In the genomic region with DNA sequence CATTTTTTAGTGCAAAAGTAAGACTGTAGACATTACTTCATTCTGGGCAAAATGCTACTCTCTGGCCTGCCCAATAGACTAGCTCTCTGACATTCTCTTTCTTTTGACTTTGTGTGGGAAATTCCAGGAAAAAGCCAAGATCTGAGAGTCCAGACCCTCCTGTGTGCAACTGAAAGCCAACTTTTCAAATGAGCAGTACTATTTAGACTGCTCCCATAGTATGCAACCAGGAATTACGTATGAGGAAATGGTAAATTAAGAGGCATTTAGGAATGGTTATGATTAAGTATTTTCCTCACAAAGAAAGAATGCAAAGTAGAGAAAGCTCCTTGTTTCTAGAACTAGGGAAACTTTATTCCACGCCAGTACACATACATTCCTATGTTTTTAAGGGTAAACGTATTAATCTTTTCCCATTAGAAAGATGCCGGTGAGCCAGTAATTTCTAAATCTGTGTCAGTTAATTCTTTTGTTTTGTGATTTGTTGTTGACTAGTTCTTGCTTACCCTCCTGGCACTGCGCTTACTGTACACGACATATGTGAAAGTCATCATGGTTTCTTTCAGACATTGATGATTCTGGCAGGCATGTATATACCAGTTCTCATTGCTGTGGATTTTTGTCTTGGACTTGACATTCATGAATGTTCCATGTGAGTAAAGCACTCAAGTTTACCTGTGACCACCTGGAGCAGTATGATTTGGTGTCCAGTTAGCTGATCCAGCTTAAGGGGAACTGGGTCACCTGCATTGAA, we compare ENCODE assay signal across 12 cellular contexts. TPM values are rescaled to one million over a fixed set of nuclear protein-coding genes. Genes with fewer than 3 reads are reported as not detected.
A peak's percentile ranks its signal among the peaks of the same experiment; 100 is the strongest.
DNase-seq lines count a peak whose midpoint lies in the region; ATAC-seq and TF ChIP-seq lines count a peak whose summit lies in the region.
"Had no signal": no experiment of that assay in that cellular context is flagged by ENCODE, and none has a peak within 500 bp of the region (broad histone marks: within the 10 kb centered on the region; RNA-seq: fewer than 3 reads in every experiment).

No MANE protein-coding gene starts in this region.

- no peaks in the 10 kb centered on the region for H3K9me3 ChIP-seq in IMR-90 (ENCODE audit: control insufficient read depth, insufficient read depth, low read length)
- H3K9me3 ChIP-seq in liver (ENCODE audit: control insufficient read depth in 4 of 4, low read length in 3 of 4): no peaks in the 10 kb centered on the region
- H3K9me3 ChIP-seq in thoracic aorta: no peaks in the 10 kb centered on the region
- H3K9me3 ChIP-seq: Peyer's patch had no signal

- ATAC-seq in IMR-90 (ENCODE audit: low read depth) (peak; percentile 74), thoracic aorta (ENCODE audit: insufficient number of reproducible peaks, low FRiP score, low read depth) (peak; percentile 19), GM19035 (IDR thresholded peaks at IDR 0.05; ENCODE audit: unreplicated experiment) (no peak), GM21529 (IDR thresholded peaks at IDR 0.05; ENCODE audit: unreplicated experiment) (no peak)

- H3K56ac ChIP-seq in IMR-90 (ENCODE audit: extremely low read depth, insufficient read depth, low read length): peak overlapping the region; percentile 64

- no peak overlapping the region for H2AK9ac ChIP-seq in IMR-90 (replicated peaks; ENCODE audit: low read depth, low read length, poor library complexity)

- peak overlapping the region; percentile 90 for H2BK5ac ChIP-seq in IMR-90 (ENCODE audit: low read depth, low read length, poor library complexity, severe bottlenecking)

- DNase-seq in IMR-90: peak; percentile 83
- DNase-seq in caudate nucleus (lab: John Stamatoyannopoulos, UW): no peak
- no peak for DNase-seq in thoracic aorta (ENCODE audit: low spot score)
- no peak for DNase-seq in LoVo (ENCODE audit: low spot score)
- DNase-seq in activated CD4-positive, alpha-beta T cell treated with anti-CD3 and anti-CD28 coated beads, Interleukin-2, amount 50 U/mL, for 48 hours: no peak
- DNase-seq: activated CD4-positive, CD25-positive, alpha-beta regulatory T cell treated with anti-CD3 and anti-CD28 coated beads, Interleukin-2, amount 50 U/mL, for 72 hours; activated gamma-delta T cell; NCI-H187 treated with DMSO at 0.1 percent for 48 hours had no signal

- H4K8ac ChIP-seq in IMR-90 (ENCODE audit: low read depth in 2 of 2, low read length in 2 of 2): peak overlapping the region; percentile 47 to 89

- 71% methylated on average over 2 of the region's 6 CpGs; no CpG with 5 or more reads in 1 of the 2 experiments for WGBS in IMR-90 (ENCODE audit: extremely low coverage in 2 of 2, insufficient read length in 1 of 2), 2 experiments
- WGBS in liver: 81% methylated on average over 6 of the region's 6 CpGs

- H3K4me2 ChIP-seq in IMR-90 (ENCODE audit: low read depth, low read length): peak overlapping the region; percentile 44

- H3K18ac ChIP-seq in IMR-90 (ENCODE audit: low read depth, low read length): peak overlapping the region; percentile 87

- no peak; the same call in 1 of the 2 replicates for TF ChIP-seq POLR2A in IMR-90 (IDR thresholded peaks at IDR 0.05; ENCODE audit: low read depth, low read length)

- peak overlapping the region; percentile 90 for H2BK15ac ChIP-seq in IMR-90 (ENCODE audit: low read depth, low read length)

- H2AFZ ChIP-seq in IMR-90 (replicated peaks; ENCODE audit: low read length, poor library complexity): peak overlapping the region; percentile 85

- dilution Hi-C loops in IMR-90 (cut with HindIII; ENCODE audit: low sequenced_read_pairs, unreplicated experiment): no loop called here

- POLR2A ChIA-PET in IMR-90 (lab: Charles Lee; ENCODE audit: unreplicated experiment): no interaction called here

- TF ChIP-seq CTCF in IMR-90 (conservative IDR thresholded peaks at IDR 0.05; ENCODE audit: low read depth, low read length): no peak
- TF ChIP-seq CTCF in liver (IDR thresholded peaks at IDR 0.05; ENCODE audit: low read depth, low read length, missing input control): no peak
- TF ChIP-seq CTCF in thoracic aorta (IDR thresholded peaks at IDR 0.05): no peak

- H3K79me1 ChIP-seq in IMR-90 (ENCODE audit: low read depth in 1 of 2, low read length in 2 of 2): peaks cover 0 to 19% of the 10 kb centered on the region in 2 experiments; a peak in 2 of 4 replicates

- TF ChIP-seq RAD21 in IMR-90 (IDR thresholded peaks at IDR 0.05; ENCODE audit: low read length): no peak
- no peak for TF ChIP-seq RAD21 in liver (IDR thresholded peaks at IDR 0.05)

- peak overlapping the region; percentile 96 for H3K14ac ChIP-seq in IMR-90 (replicated peaks; ENCODE audit: low read depth, low read length)

- intact Hi-C loops in IMR-90 (cut with micrococcal nuclease): loop anchor here (1.0 to 5.0 kb wide), 8 partner anchors 102 to 349 kb away; no protein-coding TSS in a partner anchor

- H3K27ac ChIP-seq in IMR-90 (ENCODE audit: insufficient read depth, low read length): peak overlapping the region; percentile 67
- H3K27ac ChIP-seq in caudate nucleus (ENCODE audit: low read depth, low read length): peak overlapping the region; percentile 69
- H3K27ac ChIP-seq in liver (ENCODE audit: low read depth in 1 of 2, low read length in 2 of 2): peak overlapping the region; percentile 1 to 31
- peak overlapping the region; percentile 80 to 88 for H3K27ac ChIP-seq in thoracic aorta

- peaks cover 9% of the 10 kb centered on the region for H3K4me1 ChIP-seq in IMR-90 (ENCODE audit: control insufficient read depth, insufficient read depth, low read length)
- peaks cover 0 to 8% (median 0%) of the 10 kb centered on the region in 4 donors for H3K4me1 ChIP-seq in liver (ENCODE audit: control insufficient read depth in 4 of 4, insufficient read depth in 4 of 4, low read length in 3 of 4)
- H3K4me1 ChIP-seq in thoracic aorta (ENCODE audit: control insufficient read depth in 1 of 2, low read depth in 2 of 2): peaks cover 3 to 48% of the 10 kb centered on the region in 2 donors
- H3K4me1 ChIP-seq: Peyer's patch had no signal

- CTCF ChIA-PET in IMR-90 (lab: Yijun Ruan, JAX): interaction anchor here (0.6 to 1.7 kb wide), 5 partner anchors 23 to 385 kb away, joined by 3 to 4 read pairs (median 4); no protein-coding TSS in a partner anchor

- BruUV-seq in IMR-90 (replicated peaks; lab: Mats Ljungman, UMichigan): no TSS peak

- peak overlapping the region; percentile 97 for H3K4ac ChIP-seq in IMR-90 (ENCODE audit: low read depth, low read length)

- H4K5ac ChIP-seq in IMR-90 (ENCODE audit: low read depth, low read length): peak overlapping the region; percentile 92

- H2AK5ac ChIP-seq in IMR-90 (ENCODE audit: low read depth, low read length): peak overlapping the region; percentile 93

- H3K36me3 ChIP-seq in IMR-90 (ENCODE audit: control insufficient read depth, insufficient read depth, low read length) (no peaks in the 10 kb centered on the region), liver (ENCODE audit: control insufficient read depth in 4 of 4, insufficient read depth in 3 of 4, low read depth in 1 of 4, low read length in 3 of 4) (no peaks in the 10 kb centered on the region), thoracic aorta (no peaks in the 10 kb centered on the region)
- H3K36me3 ChIP-seq: Peyer's patch had no signal

- H2BK20ac ChIP-seq in IMR-90 (ENCODE audit: low read depth, low read length): peak overlapping the region; percentile 99

- H3K23ac ChIP-seq in IMR-90 (ENCODE audit: low read depth, low read length): peak overlapping the region; percentile 93

- H3K27me3 ChIP-seq in IMR-90 (ENCODE audit: control insufficient read depth, insufficient read depth, low read length): no peaks in the 10 kb centered on the region
- H3K27me3 ChIP-seq in liver (ENCODE audit: control insufficient read depth in 4 of 4, insufficient read depth in 4 of 4, low read length in 3 of 4): no peaks in the 10 kb centered on the region
- H3K27me3 ChIP-seq in thoracic aorta (replicated peaks; ENCODE audit: insufficient read depth): no peaks in the 10 kb centered on the region
- H3K27me3 ChIP-seq: Peyer's patch had no signal

- peak overlapping the region; percentile 98 for H2BK120ac ChIP-seq in IMR-90 (ENCODE audit: low read depth, low read length)

- H3K9ac ChIP-seq in IMR-90 (ENCODE audit: low read depth, low read length): peak overlapping the region; percentile 74; the same call in 1 of the 2 replicates
- peak overlapping the region in 1 of 2 donors; percentile 19 for H3K9ac ChIP-seq in liver (ENCODE audit: low read depth in 1 of 2, low read length in 2 of 2)

- H4K20me1 ChIP-seq in IMR-90 (ENCODE audit: insufficient read depth, low read length): no peaks in the 10 kb centered on the region

- in situ Hi-C loops in IMR-90 (cut with MboI; ENCODE audit: low sequenced_read_pairs): loop anchor here (10.0 kb wide), 1 partner anchor 242 kb away; no protein-coding TSS in a partner anchor

- H4K91ac ChIP-seq in IMR-90 (ENCODE audit: insufficient read depth, low read depth, low read length): peak overlapping the region; percentile 94

- H3K9me1 ChIP-seq in IMR-90 (ENCODE audit: insufficient read depth, low read length): peaks cover 6% of the 10 kb centered on the region

- H3K4me3 ChIP-seq in IMR-90 (ENCODE audit: insufficient read depth, low read depth, low read length): no peak overlapping the region
- H3K4me3 ChIP-seq in liver (ENCODE audit: low read depth in 1 of 3, low read length in 3 of 3): no peak overlapping the region
- peak overlapping the region; percentile 11 for H3K4me3 ChIP-seq in thoracic aorta
- H3K4me3 ChIP-seq: Peyer's patch had no signal

TF ChIP-seq in IMR-90, 13 proteins besides CTCF, POLR2A, EP300 and RAD21 (continues in another document):
- no peak for TF ChIP-seq RCOR1 (IDR thresholded peaks at IDR 0.05; ENCODE audit: insufficient replicate concordance, low read length)
- TF ChIP-seq MXI1 (IDR thresholded peaks at IDR 0.05; ENCODE audit: borderline replicate concordance, low read depth, low read length): no peak
- TF ChIP-seq FOS (IDR thresholded peaks at IDR 0.05; ENCODE audit: low read depth, low read length): no peak
- TF ChIP-seq MAZ (IDR thresholded peaks at IDR 0.05; ENCODE audit: borderline replicate concordance, low read depth, low read length): no peak
- no peak for TF ChIP-seq MAFK (IDR thresholded peaks at IDR 0.05; ENCODE audit: low read depth, low read length)

TF ChIP-seq in liver, 16 proteins besides CTCF, POLR2A, EP300 and RAD21 (continues in another document):
- TF ChIP-seq HNF4G (IDR thresholded peaks at IDR 0.05) (no peak), RXRA (IDR thresholded peaks at IDR 0.05) (no peak), TAF1 (conservative IDR thresholded peaks at IDR 0.05) (no peak), SP1 (IDR thresholded peaks at IDR 0.05) (no peak), JUND (IDR thresholded peaks at IDR 0.05) (no peak), YY1 (IDR thresholded peaks at IDR 0.05) (no peak)
- TF ChIP-seq, protein P1, sequence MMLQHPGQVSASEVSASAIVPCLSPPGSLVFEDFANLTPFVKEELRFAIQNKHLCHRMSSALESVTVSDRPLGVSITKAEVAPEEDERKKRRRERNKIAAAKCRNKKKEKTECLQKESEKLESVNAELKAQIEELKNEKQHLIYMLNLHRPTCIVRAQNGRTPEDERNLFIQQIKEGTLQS (IDR thresholded peaks at IDR 0.05): no peak

RNA-seq across cellular contexts. Expression of gene AOPEP, which starts 56.0 kb away (rescaled TPM):
- total RNA-seq in IMR-90 (2012; rRNA removed) (38.7 and 38.9 TPM in 2 replicates), liver (10 to 100 TPM; 22.2 to 77.1 TPM), thoracic aorta (100 to 1,000 TPM; 494 to 668 TPM)
- polyA plus RNA-seq in IMR-90 (2012; rRNA removed) (34.9 and 38.1 TPM in 2 replicates), liver (10 to 100 TPM; 24.1 to 45.4 TPM)
- 23.1 and 34.2 TPM in 2 replicates for polyA plus RNA-seq in IMR-90 (2012; cell fraction: cytosol; rRNA removed)
- polyA plus RNA-seq in IMR-90 (2012; cell fraction: nucleus; rRNA removed; ENCODE audit: low replicate concordance): 40.9 and 77.9 TPM in 2 replicates

Comparison
In these comparisons a context has a peak if more than half of its experiments do, and no peak if none do; other contexts are left out.
1. ATAC-seq: peak in IMR-90 (single experiment) and thoracic aorta (single experiment); none in GM19035 (single experiment) and GM21529 (single experiment).
2. H3K27ac ChIP-seq: peak in every context shown above with its lines; median percentile 84 in thoracic aorta; 69 in caudate nucleus; 67 in IMR-90; 16 in liver.
3. RNA of gene AOPEP, which starts 56.0 kb away (total RNA-seq): 494 to 668 TPM in thoracic aorta; 22.2 to 77.1 TPM in liver and 38.7 to 38.9 TPM in IMR-90; every median in the first group is over 4 times any median in the second.